ENCODE assay signal across 23 cellular contexts in genomic region chr6:166933396-166933795, GRCh38.
"Had no signal": no experiment of that assay in that cellular context is flagged by ENCODE, and none has a peak within 500 bp of the region (broad histone marks: within the 10 kb centered on the region; RNA-seq: fewer than 3 reads in every experiment).

No MANE protein-coding gene starts in this region.

- ATAC-seq: effector memory CD8-positive, alpha-beta T cell; gastroesophageal sphincter; left ventricle myocardium superior; sciatic nerve; stimulated activated naive B cell treated with anti-CD40 and anti-IgM and Interleukin-4, amounts not matched to agents 10 μg/mL and 1 μg/mL and 100 μg/mL, for 72 hours; stimulated activated naive CD8-positive, alpha-beta T cell treated with anti-CD3 and anti-CD28 coated beads, Interleukin-15, amount 100 ng/mL, for 72 hours had no signal

- H3K4me3 Mint-ChIP-seq: dendritic cell treated with granulocyte-macrophage colony-stimulating factor and Interleukin-4, amounts not matched to agents 40 ng/mL and 50 ng/mL, for 4 days; effector memory CD8-positive, alpha-beta T cell; immature natural killer cell; naive B cell; stimulated activated naive B cell treated with anti-CD40 and anti-IgM and Interleukin-4, amounts not matched to agents 10 μg/mL and 1 μg/mL and 100 μg/mL, for 72 hours; stimulated activated naive CD8-positive, alpha-beta T cell treated with anti-CD3 and anti-CD28 coated beads, Interleukin-15, amount 100 ng/mL, for 72 hours had no signal

- H3K27me3 Mint-ChIP-seq: dendritic cell treated with granulocyte-macrophage colony-stimulating factor and Interleukin-4, amounts not matched to agents 40 ng/mL and 50 ng/mL, for 4 days; effector memory CD8-positive, alpha-beta T cell; naive B cell; stimulated activated naive B cell treated with anti-CD40 and anti-IgM and Interleukin-4, amounts not matched to agents 10 μg/mL and 1 μg/mL and 100 μg/mL, for 72 hours; stimulated activated naive CD8-positive, alpha-beta T cell treated with anti-CD3 and anti-CD28 coated beads, Interleukin-15, amount 100 ng/mL, for 72 hours had no signal

- H3K9me3 Mint-ChIP-seq: dendritic cell treated with granulocyte-macrophage colony-stimulating factor and Interleukin-4, amounts not matched to agents 40 ng/mL and 50 ng/mL, for 4 days; effector memory CD8-positive, alpha-beta T cell; immature natural killer cell; naive B cell; stimulated activated naive B cell treated with anti-CD40 and anti-IgM and Interleukin-4, amounts not matched to agents 10 μg/mL and 1 μg/mL and 100 μg/mL, for 72 hours; stimulated activated naive CD8-positive, alpha-beta T cell treated with anti-CD3 and anti-CD28 coated beads, Interleukin-15, amount 100 ng/mL, for 72 hours had no signal

- H3K27me3 ChIP-seq: esophagus squamous epithelium, gastroesophageal sphincter, neutrophil, spleen, testis, tibial nerve had no signal

- H3K4me3 ChIP-seq: esophagus squamous epithelium, gastroesophageal sphincter, lung, spleen, testis, tibial nerve had no signal

- H3K27ac Mint-ChIP-seq: dendritic cell treated with granulocyte-macrophage colony-stimulating factor and Interleukin-4, amounts not matched to agents 40 ng/mL and 50 ng/mL, for 4 days; immature natural killer cell had no signal

- DNase-seq: effector memory CD8-positive, alpha-beta T cell; esophagus squamous epithelium; foreskin fibroblast; glutamatergic neuron; immature natural killer cell; left ventricle myocardium superior; mesenchymal stem cell; naive B cell; posterior cingulate gyrus; spleen; stimulated activated CD4-positive, alpha-beta T cell treated with anti-CD3 and anti-CD28 coated beads, Interleukin-15, amount 100 ng/mL, for 24 hours; stimulated activated CD4-positive, alpha-beta T cell treated with anti-CD3 and anti-CD28 coated beads, Interleukin-1b, Interleukin-23, amount 100 ng/mL, for 48 hours; stimulated activated CD4-positive, alpha-beta T cell treated with anti-CD3 and anti-CD28 coated beads, Interleukin-4, amount 100 ng/mL, for 24 hours; stimulated activated naive B cell treated with anti-CD40 and anti-IgM and Interleukin-4, amounts not matched to agents 10 μg/mL and 1 μg/mL and 100 μg/mL, for 72 hours; stimulated activated naive CD8-positive, alpha-beta T cell treated with anti-CD3 and anti-CD28 coated beads, Interleukin-15, amount 100 ng/mL, for 72 hours; testis had no signal

- H3K9me3 ChIP-seq: esophagus squamous epithelium, gastroesophageal sphincter, neutrophil, spleen, testis, tibial nerve had no signal

- H3K27ac ChIP-seq: epithelial cell of prostate, esophagus squamous epithelium, gastroesophageal sphincter, neutrophil, testis, tibial nerve had no signal

- H3K4me1 ChIP-seq: gastroesophageal sphincter, tibial nerve had no signal
